In the genomic region with DNA sequence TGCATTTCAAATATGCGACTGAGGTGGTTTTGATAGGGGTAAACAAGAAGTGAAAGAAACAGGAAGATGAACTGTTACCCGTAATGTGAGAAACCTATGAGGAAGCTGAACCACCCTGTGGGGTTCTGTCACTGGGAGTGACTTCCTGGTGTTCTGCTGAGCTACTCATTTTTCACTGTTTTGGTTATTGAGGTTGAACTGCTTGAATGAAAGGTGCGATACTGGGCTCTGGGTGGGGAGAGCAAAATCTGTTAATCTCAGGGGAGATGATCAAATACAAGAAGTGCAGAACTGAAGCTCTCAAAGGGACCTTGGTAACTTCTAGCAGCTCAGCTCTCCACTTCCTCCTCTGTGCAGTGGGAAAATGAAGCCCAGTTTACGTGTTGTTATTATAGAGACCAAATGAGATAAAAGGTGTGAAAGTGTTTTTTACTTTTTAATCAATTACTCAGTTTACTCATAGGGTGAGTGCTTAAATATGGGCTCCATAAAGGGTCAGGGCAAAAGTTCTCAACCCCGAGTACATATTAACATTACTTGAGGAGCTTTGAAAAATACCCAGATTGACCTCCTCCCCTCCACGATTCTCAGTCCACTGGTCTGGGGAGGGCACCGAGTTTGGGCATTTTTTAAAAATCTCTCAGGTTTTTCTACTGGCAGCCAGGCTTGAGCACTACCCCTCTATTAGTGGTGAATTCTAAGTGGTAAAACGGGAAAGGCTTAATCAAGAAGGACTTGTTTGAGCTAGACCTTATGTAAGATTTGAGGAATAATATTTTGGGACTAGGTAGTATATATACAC, we compare ENCODE assay signal across 1 cellular context.
TF ChIP-seq lines count a peak whose summit lies in the region.

No MANE protein-coding gene starts in this region.

TF ChIP-seq in GM23338, 12 proteins besides CTCF, POLR2A, EP300 and RAD21 (continued from another document):
- TF ChIP-seq, protein P1, sequence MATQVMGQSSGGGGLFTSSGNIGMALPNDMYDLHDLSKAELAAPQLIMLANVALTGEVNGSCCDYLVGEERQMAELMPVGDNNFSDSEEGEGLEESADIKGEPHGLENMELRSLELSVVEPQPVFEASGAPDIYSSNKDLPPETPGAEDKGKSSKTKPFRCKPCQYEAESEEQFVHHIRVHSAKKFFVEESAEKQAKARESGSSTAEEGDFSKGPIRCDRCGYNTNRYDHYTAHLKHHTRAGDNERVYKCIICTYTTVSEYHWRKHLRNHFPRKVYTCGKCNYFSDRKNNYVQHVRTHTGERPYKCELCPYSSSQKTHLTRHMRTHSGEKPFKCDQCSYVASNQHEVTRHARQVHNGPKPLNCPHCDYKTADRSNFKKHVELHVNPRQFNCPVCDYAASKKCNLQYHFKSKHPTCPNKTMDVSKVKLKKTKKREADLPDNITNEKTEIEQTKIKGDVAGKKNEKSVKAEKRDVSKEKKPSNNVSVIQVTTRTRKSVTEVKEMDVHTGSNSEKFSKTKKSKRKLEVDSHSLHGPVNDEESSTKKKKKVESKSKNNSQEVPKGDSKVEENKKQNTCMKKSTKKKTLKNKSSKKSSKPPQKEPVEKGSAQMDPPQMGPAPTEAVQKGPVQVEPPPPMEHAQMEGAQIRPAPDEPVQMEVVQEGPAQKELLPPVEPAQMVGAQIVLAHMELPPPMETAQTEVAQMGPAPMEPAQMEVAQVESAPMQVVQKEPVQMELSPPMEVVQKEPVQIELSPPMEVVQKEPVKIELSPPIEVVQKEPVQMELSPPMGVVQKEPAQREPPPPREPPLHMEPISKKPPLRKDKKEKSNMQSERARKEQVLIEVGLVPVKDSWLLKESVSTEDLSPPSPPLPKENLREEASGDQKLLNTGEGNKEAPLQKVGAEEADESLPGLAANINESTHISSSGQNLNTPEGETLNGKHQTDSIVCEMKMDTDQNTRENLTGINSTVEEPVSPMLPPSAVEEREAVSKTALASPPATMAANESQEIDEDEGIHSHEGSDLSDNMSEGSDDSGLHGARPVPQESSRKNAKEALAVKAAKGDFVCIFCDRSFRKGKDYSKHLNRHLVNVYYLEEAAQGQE (IDR thresholded peaks at IDR 0.05; ENCODE audit: unreplicated experiment): no peak
- TF ChIP-seq, protein P2, sequence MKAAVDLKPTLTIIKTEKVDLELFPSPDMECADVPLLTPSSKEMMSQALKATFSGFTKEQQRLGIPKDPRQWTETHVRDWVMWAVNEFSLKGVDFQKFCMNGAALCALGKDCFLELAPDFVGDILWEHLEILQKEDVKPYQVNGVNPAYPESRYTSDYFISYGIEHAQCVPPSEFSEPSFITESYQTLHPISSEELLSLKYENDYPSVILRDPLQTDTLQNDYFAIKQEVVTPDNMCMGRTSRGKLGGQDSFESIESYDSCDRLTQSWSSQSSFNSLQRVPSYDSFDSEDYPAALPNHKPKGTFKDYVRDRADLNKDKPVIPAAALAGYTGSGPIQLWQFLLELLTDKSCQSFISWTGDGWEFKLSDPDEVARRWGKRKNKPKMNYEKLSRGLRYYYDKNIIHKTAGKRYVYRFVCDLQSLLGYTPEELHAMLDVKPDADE (IDR thresholded peaks at IDR 0.05): no peak
- no peak for TF ChIP-seq NANOG (IDR thresholded peaks at IDR 0.05; ENCODE audit: borderline replicate concordance)
- TF ChIP-seq JUNB (IDR thresholded peaks at IDR 0.05; ENCODE audit: unreplicated experiment): no peak
- TF ChIP-seq EZH2 (IDR thresholded peaks at IDR 0.05; ENCODE audit: low read depth, unreplicated experiment): no peak
- no peak for TF ChIP-seq ZNF331 (CRISPR knock-in tag; IDR thresholded peaks at IDR 0.05; ENCODE audit: low read depth)
- TF ChIP-seq POLR2AphosphoS5 (IDR thresholded peaks at IDR 0.05; ENCODE audit: low read depth): no peak
- no peak for TF ChIP-seq STAT1 (IDR thresholded peaks at IDR 0.05; ENCODE audit: unreplicated experiment)
